ENCODE assay signal across 1 cellular context in genomic region chr12:122979001-122979907, GRCh38.
A peak's percentile ranks its signal among the peaks of the same experiment; 100 is the strongest.
TF ChIP-seq lines count a peak whose summit lies in the region.

No MANE protein-coding gene starts in this region.

TF ChIP-seq in H1, 55 proteins besides CTCF, POLR2A, EP300 and RAD21:
- TF ChIP-seq MAX (IDR thresholded peaks at IDR 0.05) (0 out of 2 replicates have a peak, but pooled peaks have one; percentile 26), BCL11A (IDR thresholded peaks at IDR 0.05; ENCODE audit: low read depth in 2 of 2, low read length in 2 of 2) (no peak)
TF ChIP-seq in H1: peak in this region for 1.
